ENCODE assay signal across 31 cellular contexts in genomic region chr3:122332551-122332950, GRCh38. TPM values are rescaled to one million over a fixed set of nuclear protein-coding genes. Genes with fewer than 3 reads are reported as not detected.
"Had no signal": no experiment of that assay in that cellular context is flagged by ENCODE, and none has a peak within 500 bp of the region (broad histone marks: within the 10 kb centered on the region; RNA-seq: fewer than 3 reads in every experiment).

No MANE protein-coding gene starts in this region.

- FAIRE-seq: colon, endometrium, endothelial cell of umbilical vein, frontal cortex had no signal

- H3K27me3 Mint-ChIP-seq: dendritic cell treated with granulocyte-macrophage colony-stimulating factor and Interleukin-4, amounts not matched to agents 40 ng/mL and 50 ng/mL, for 4 days had no signal

- H3K4me1 Mint-ChIP-seq: endodermal cell had no signal

- H3K4me3 Mint-ChIP-seq: dendritic cell treated with granulocyte-macrophage colony-stimulating factor and Interleukin-4, amounts not matched to agents 40 ng/mL and 50 ng/mL, for 4 days; effector memory CD8-positive, alpha-beta T cell; endodermal cell had no signal

- H3K9me3 ChIP-seq: colonic mucosa, esophagus squamous epithelium, gastrocnemius medialis, gastroesophageal sphincter, heart left ventricle, heart right ventricle had no signal

- DNase-seq: colonic mucosa; cortex of kidney; dermis blood vessel endothelial cell; dorsolateral prefrontal cortex; effector CD4-positive, alpha-beta T cell; effector CD8-positive, alpha-beta T cell; effector memory CD4-positive, alpha-beta T cell; effector memory CD8-positive, alpha-beta T cell; erythroblast; esophagus squamous epithelium; foreskin fibroblast; foreskin keratinocyte; foreskin melanocyte; gastrocnemius medialis; glutamatergic neuron; head of caudate nucleus; heart left ventricle; heart right ventricle had no signal

- H3K4me1 ChIP-seq: colonic mucosa, gastrocnemius medialis, gastroesophageal sphincter, heart left ventricle, heart right ventricle had no signal

- H3K27ac ChIP-seq: colonic mucosa, coronary artery, dorsolateral prefrontal cortex, foreskin keratinocyte, gastrocnemius medialis, gastroesophageal sphincter, heart left ventricle, heart right ventricle, hepatocyte had no signal

- H3K9me3 Mint-ChIP-seq: dendritic cell treated with granulocyte-macrophage colony-stimulating factor and Interleukin-4, amounts not matched to agents 40 ng/mL and 50 ng/mL, for 4 days; effector memory CD8-positive, alpha-beta T cell; endodermal cell had no signal

- H3K27ac Mint-ChIP-seq: dendritic cell treated with granulocyte-macrophage colony-stimulating factor and Interleukin-4, amounts not matched to agents 40 ng/mL and 50 ng/mL, for 4 days; effector memory CD8-positive, alpha-beta T cell; endodermal cell had no signal

- H3K4me3 ChIP-seq: colonic mucosa, coronary artery, dorsolateral prefrontal cortex, esophagus squamous epithelium, gastrocnemius medialis, gastroesophageal sphincter, heart left ventricle, heart right ventricle, hepatocyte had no signal

- H3K36me3 ChIP-seq: colonic mucosa, gastrocnemius medialis, gastroesophageal sphincter, heart left ventricle, heart right ventricle had no signal

- H3K27me3 ChIP-seq: colonic mucosa, esophagus squamous epithelium, foreskin keratinocyte, gastrocnemius medialis, hepatocyte had no signal

RNA-seq across cellular contexts. Expression of gene CSTA, which starts 7.5 kb away (rescaled TPM):
- total RNA-seq: dermis blood vessel endothelial cell, dermis microvascular lymphatic vessel endothelial cell, endodermal cell, endothelial cell of umbilical vein, epithelial cell of proximal tubule, fibroblast of villous mesenchyme, frontal cortex, glomerular endothelial cell, hepatocyte had no signal
- polyA plus RNA-seq: endothelial cell of umbilical vein had no signal
